9 cellular contexts compared by ENCODE assay signal in the genomic region with DNA sequence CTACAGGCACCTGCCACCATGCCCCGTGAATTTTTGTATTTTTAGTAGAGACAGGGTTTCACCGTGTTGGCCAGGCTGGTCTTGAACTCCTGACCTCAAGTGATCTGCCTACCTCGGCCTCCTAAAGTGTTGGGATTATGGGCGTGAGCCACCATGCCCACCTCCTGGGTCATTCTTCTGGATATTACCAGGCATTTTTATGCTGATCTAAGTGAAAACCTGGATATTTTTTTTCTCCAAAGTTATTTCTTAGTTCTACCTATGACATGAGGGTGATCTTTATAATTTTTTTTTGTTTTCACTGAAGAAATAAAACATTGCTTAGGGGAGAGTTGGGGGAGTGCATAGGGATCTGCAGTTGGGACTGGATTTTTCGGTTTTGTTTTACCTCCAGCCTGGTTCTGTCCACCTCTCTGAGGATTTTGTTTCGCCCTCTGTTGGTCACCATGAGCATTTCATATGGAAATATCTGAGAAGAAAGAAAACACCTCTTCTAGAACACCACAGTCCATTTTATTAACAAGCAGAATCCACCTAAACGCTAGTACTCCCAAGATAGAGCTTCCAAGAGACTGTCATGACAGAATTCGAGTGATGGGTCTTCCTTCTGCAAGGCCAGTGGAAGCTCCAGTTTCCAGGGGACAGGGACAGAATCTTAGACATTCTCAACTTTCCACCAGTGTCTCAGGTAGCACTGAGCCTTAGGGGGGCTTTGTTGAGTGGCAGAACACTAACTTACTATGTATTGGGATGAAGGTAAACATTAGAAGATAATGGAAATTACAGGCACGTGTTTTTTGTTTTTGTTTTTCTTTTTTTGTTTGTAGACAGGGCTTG. TPM values are rescaled to one million over a fixed set of nuclear protein-coding genes. Genes with fewer than 3 reads are reported as not detected.
DNase-seq lines count a peak whose midpoint lies in the region; FAIRE-seq and TF ChIP-seq lines count a peak whose summit lies in the region.
"Had no signal": no experiment of that assay in that cellular context is flagged by ENCODE, and none has a peak within 500 bp of the region (broad histone marks: within the 10 kb centered on the region; RNA-seq: fewer than 3 reads in every experiment).

No MANE protein-coding gene starts in this region.

- DNase-seq in NB4 (ENCODE audit: low read depth) (peak; percentile 12), endothelial cell of umbilical vein (ENCODE audit: low read depth, low spot score) (no peak), retinal pigment epithelial cell (ENCODE audit: low read depth) (no peak), NCI-H2196 (lab: John Stamatoyannopoulos, UW; ENCODE audit: unreplicated experiment) (no peak)
- no peak for DNase-seq in stimulated activated CD4-positive, alpha-beta T cell treated with anti-CD3 and anti-CD28 coated beads, Interleukin-1b, Interleukin-23, amount 100 ng/mL, for 48 hours
- DNase-seq in central memory CD4-positive, alpha-beta T cell = no peak
- DNase-seq: activated CD4-positive, alpha-beta T cell treated with anti-CD3 and anti-CD28 coated beads, Interleukin-2, amount 50 U/mL, for 4 hours; substantia nigra had no signal

- TF ChIP-seq CTCF in GM12873 (IDR thresholded peaks at IDR 0.05; ENCODE audit: insufficient read depth, low read depth, low read length, missing control alignments) (peak; percentile 48), NB4 (IDR thresholded peaks at IDR 0.05; ENCODE audit: low read depth, low read length) (peak; percentile 30), endothelial cell of umbilical vein (IDR thresholded peaks at IDR 0.05; ENCODE audit: extremely low read depth in 1 of 2, insufficient read depth in 1 of 2, low read depth in 1 of 2, low read length in 2 of 2) (peak; percentile 34 to 41), retinal pigment epithelial cell (conservative IDR thresholded peaks at IDR 0.05; ENCODE audit: low read depth, low read length) (peak; percentile 56)

- H3K36me3 ChIP-seq in endothelial cell of umbilical vein (ENCODE audit: control insufficient read depth in 2 of 2, extremely low read depth in 1 of 2, insufficient read depth in 2 of 2, low read length in 2 of 2) = peaks cover 4 to 52% of the 10 kb centered on the region in 2 experiments

- TF ChIP-seq POLR2A in NB4 (IDR thresholded peaks at IDR 0.05; ENCODE audit: extremely low read depth, insufficient read length) (no peak), endothelial cell of umbilical vein (IDR thresholded peaks at IDR 0.05; ENCODE audit: low read depth, low read length) (no peak)

- H3K9me1 ChIP-seq in endothelial cell of umbilical vein (replicated peaks; ENCODE audit: control insufficient read depth, extremely low read depth, insufficient read depth, low read length) = no peaks in the 10 kb centered on the region

- H3K4me1 ChIP-seq in endothelial cell of umbilical vein (ENCODE audit: control insufficient read depth, extremely low read depth, insufficient read depth, low read length) = no peaks in the 10 kb centered on the region

- no peak overlapping the region for H3K4me2 ChIP-seq in endothelial cell of umbilical vein (ENCODE audit: insufficient read depth, low read length)

- H4K20me1 ChIP-seq in endothelial cell of umbilical vein (replicated peaks; ENCODE audit: control insufficient read depth, extremely low read depth, insufficient read depth, low read length) = no peaks in the 10 kb centered on the region

- no peak overlapping the region for H3K9ac ChIP-seq in endothelial cell of umbilical vein (replicated peaks; ENCODE audit: extremely low read depth, insufficient read depth, low read length)

- POLR2A ChIA-PET in endothelial cell of umbilical vein (lab: Charles Lee) = no interaction called here

- FAIRE-seq in endothelial cell of umbilical vein (lab: Jason Lieb, UNC) = peak; percentile 80

- no TSS peak for BruUV-seq in endothelial cell of umbilical vein (replicated peaks; lab: Mats Ljungman, UMichigan)

- dilution Hi-C loops in endothelial cell of umbilical vein (cut with MboI; ENCODE audit: extremely low pct_ligation_motif_present, low sequenced_read_pairs) = no loop called here

- H3K79me2 ChIP-seq in endothelial cell of umbilical vein (ENCODE audit: control insufficient read depth, insufficient read depth, low read length) = no peaks in the 10 kb centered on the region

- no peak overlapping the region for H3K27ac ChIP-seq in endothelial cell of umbilical vein (ENCODE audit: insufficient read depth, low read depth, low read length)

- H2AFZ ChIP-seq in endothelial cell of umbilical vein (ENCODE audit: low read depth, low read length) = no peak overlapping the region

- CTCF ChIA-PET in endothelial cell of umbilical vein (lab: Charles Lee) = interaction anchor here (0.8 to 3.5 kb wide), 5 partner anchors 34 to 134 kb away, joined by 3 to 42 read pairs (median 3); no protein-coding TSS in a partner anchor

- H3K4me3 ChIP-seq in NB4 (ENCODE audit: low read depth, low read length) (no peak overlapping the region), endothelial cell of umbilical vein (replicated peaks in 1 of 3; ENCODE audit: insufficient read depth in 1 of 3, low read depth in 1 of 3, low read length in 3 of 3) (no peak overlapping the region), retinal pigment epithelial cell (ENCODE audit: low read length) (no peak overlapping the region)

- intact Hi-C loops in endothelial cell of umbilical vein (cut with micrococcal nuclease) = loop anchor here (1.0 kb wide), 1 partner anchor 133 kb away; no protein-coding TSS in a partner anchor

- H3K27me3 ChIP-seq in endothelial cell of umbilical vein (ENCODE audit: control insufficient read depth in 2 of 2, insufficient read depth in 2 of 2, low read length in 2 of 2) = no peaks in the 10 kb centered on the region

- no peaks in the 10 kb centered on the region for H3K9me3 ChIP-seq in endothelial cell of umbilical vein (replicated peaks; ENCODE audit: control insufficient read depth, insufficient read depth, low read length)

TF ChIP-seq in endothelial cell of umbilical vein, 7 proteins besides CTCF, POLR2A, EP300 and RAD21:
- TF ChIP-seq POLR2AphosphoS5 (IDR thresholded peaks at IDR 0.05; ENCODE audit: insufficient read depth, low read depth, low read length) = no peak
- TF ChIP-seq JUN (IDR thresholded peaks at IDR 0.05; ENCODE audit: borderline replicate concordance, insufficient read depth, insufficient read length, low read depth) = no peak
- TF ChIP-seq FOS (IDR thresholded peaks at IDR 0.05; ENCODE audit: borderline replicate concordance, insufficient read depth, low read length) = no peak
- no peak for TF ChIP-seq GATA2 (IDR thresholded peaks at IDR 0.05; ENCODE audit: insufficient read depth, insufficient read length, low read depth, low read length)
- no peak for TF ChIP-seq EZH2 (IDR thresholded peaks at IDR 0.05; ENCODE audit: borderline replicate concordance, low read depth, low read length, severe bottlenecking)
- TF ChIP-seq, protein P1, sequence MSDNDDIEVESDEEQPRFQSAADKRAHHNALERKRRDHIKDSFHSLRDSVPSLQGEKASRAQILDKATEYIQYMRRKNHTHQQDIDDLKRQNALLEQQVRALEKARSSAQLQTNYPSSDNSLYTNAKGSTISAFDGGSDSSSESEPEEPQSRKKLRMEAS (IDR thresholded peaks at IDR 0.05; ENCODE audit: insufficient read depth, insufficient read length) = no peak
- no peak for TF ChIP-seq MYC (IDR thresholded peaks at IDR 0.05; ENCODE audit: low read depth, low read length)

RNA-seq across cellular contexts. Expression of a gene that starts 33.4 kb away (rescaled TPM):
- 1.6 and 4.1 TPM in 2 replicates for total RNA-seq in endothelial cell of umbilical vein
- polyA plus RNA-seq in endothelial cell of umbilical vein = 0.53 and 0.90 TPM in 2 replicates
- polyA plus RNA-seq in endothelial cell of umbilical vein (2011; cell fraction: cytosol; rRNA removed) = 0.52 and 0.63 TPM in 2 replicates
- 2.1 and 2.2 TPM in 2 replicates for polyA plus RNA-seq in endothelial cell of umbilical vein (2011; cell fraction: nucleus; rRNA removed)
- polyA plus RNA-seq in endothelial cell of umbilical vein (2012) = 0.05 TPM in 2 replicates
- 0.59 and 0.75 TPM in 2 replicates for polyA minus RNA-seq in endothelial cell of umbilical vein
- not detected for polyA minus RNA-seq in endothelial cell of umbilical vein (2011; cell fraction: cytosol; rRNA and poly(A)+ RNA removed)
- polyA minus RNA-seq in endothelial cell of umbilical vein (2011; cell fraction: nucleus; rRNA and poly(A)+ RNA removed) = 0.91 and 1.2 TPM in 2 replicates
